In the genomic region with DNA sequence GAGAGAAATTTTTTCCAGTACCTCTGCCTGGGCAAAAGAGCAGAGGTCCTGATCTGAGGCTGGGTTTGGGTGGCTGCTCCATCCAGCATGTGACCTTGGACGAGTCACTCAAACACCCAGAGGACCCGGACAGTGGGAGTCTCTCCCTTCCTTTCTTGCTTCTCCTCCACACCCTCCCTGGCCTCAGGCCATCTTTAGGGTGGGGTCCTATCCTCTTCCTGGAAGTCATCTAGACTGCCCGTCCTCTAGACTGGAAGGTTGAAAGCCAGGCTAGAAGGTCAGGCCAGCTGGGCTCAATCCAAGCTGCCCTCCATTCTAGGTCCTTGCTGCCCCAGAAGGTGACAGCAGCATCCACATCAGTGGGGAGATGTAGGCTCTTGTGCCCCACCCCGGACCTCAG, we compare ENCODE assay signal across 16 cellular contexts.
DNase-seq lines count a peak whose midpoint lies in the region; ATAC-seq and TF ChIP-seq lines count a peak whose summit lies in the region.
"Had no signal": no experiment of that assay in that cellular context is flagged by ENCODE, and none has a peak within 500 bp of the region (broad histone marks: within the 10 kb centered on the region; RNA-seq: fewer than 3 reads in every experiment).

No MANE protein-coding gene starts in this region.

- peaks cover 11 to 98% (median 44%) of the 10 kb centered on the region in 10 experiments; a peak in 19 of 20 replicates for H3K4me1 ChIP-seq in BLaER1 treated with 17β-estradiol and CSF1 and Interleukin-3, amounts not matched to agents 10 nM and 100 nM
- H3K4me1 ChIP-seq in heart right ventricle (peaks cover 0 to 32% (median 5%) of the 10 kb centered on the region in 9 donors), A673 (ENCODE audit: insufficient read depth, low read length, poor library complexity, severe bottlenecking) (peaks cover 29% of the 10 kb centered on the region)
- H3K4me1 ChIP-seq: BE2C had no signal

- intact Hi-C loops in heart right ventricle (cut with DNase I) = loop anchor here in 1 of 10 donors (2.0 kb wide), 1 partner anchor 31 kb away; no protein-coding TSS in a partner anchor
- intact Hi-C loops in A673 (cut with micrococcal nuclease; ENCODE audit: unreplicated experiment) = no loop called here
- intact Hi-C loops in Calu3 (cut with micrococcal nuclease; ENCODE audit: unreplicated experiment) = no loop called here

- no peak overlapping the region for H3K4me3 ChIP-seq in BLaER1 treated with 17β-estradiol and CSF1 and Interleukin-3, amounts not matched to agents 10 nM and 100 nM
- H3K4me3 ChIP-seq in heart right ventricle (no peak overlapping the region), A673 (ENCODE audit: low read depth, low read length, poor library complexity, severe bottlenecking) (no peak overlapping the region)

- 0 out of 22 replicates have a peak, but pooled peaks cover 0 to 3% (median 0%) of the 10 kb centered on the region in 11 experiments for H3K36me3 ChIP-seq in BLaER1 treated with 17β-estradiol and CSF1 and Interleukin-3, amounts not matched to agents 10 nM and 100 nM
- H3K36me3 ChIP-seq in heart right ventricle (no peaks in the 10 kb centered on the region), A673 (ENCODE audit: insufficient read depth, low read length, poor library complexity, severe bottlenecking) (no peaks in the 10 kb centered on the region)
- H3K36me3 ChIP-seq: BE2C had no signal

- H4K20me1 ChIP-seq in BLaER1 treated with 17β-estradiol and CSF1 and Interleukin-3, amounts not matched to agents 10 nM and 100 nM = no peaks in the 10 kb centered on the region

- H3K9me3 Mint-ChIP-seq in WTC11 = peaks cover 13% of the 10 kb centered on the region; the same call in 1 of the 2 replicates
- H3K9me3 Mint-ChIP-seq in neural crest cell = no peaks in the 10 kb centered on the region
- no peaks in the 10 kb centered on the region for H3K9me3 Mint-ChIP-seq in Calu3 (ENCODE audit: low read depth, unreplicated experiment)
- H3K9me3 Mint-ChIP-seq: CD8-positive, alpha-beta T cell had no signal

- peak overlapping the region in 6 of 11 experiments; percentile 13 to 43 (median 23); a peak in 7 of 22 replicates for H3K27ac ChIP-seq in BLaER1 treated with 17β-estradiol and CSF1 and Interleukin-3, amounts not matched to agents 10 nM and 100 nM
- H3K27ac ChIP-seq in heart right ventricle (no peak overlapping the region), A673 (ENCODE audit: low read depth, low read length, poor library complexity, severe bottlenecking) (no peak overlapping the region)
- H3K27ac ChIP-seq: HL-60 had no signal

- no TSS peak for BruUV-seq in A673 (replicated peaks; lab: Mats Ljungman, UMichigan)
- BruUV-seq in Calu3 (replicated peaks; lab: Mats Ljungman, UMichigan) = no TSS peak

- CTCF ChIA-PET in WTC11 (lab: Charles Lee) = no interaction called here
- CTCF ChIA-PET in A673 (lab: Charles Lee) = no interaction called here
- CTCF ChIA-PET in Calu3 (lab: Charles Lee) = no interaction called here

- ATAC-seq in WTC11 (no peak), heart right ventricle (peak in 6 of 8 donors; percentile 37 to 75 (median 50)), HG03520 (IDR thresholded peaks at IDR 0.05; ENCODE audit: unreplicated experiment) (no peak)
- ATAC-seq: CD8-positive, alpha-beta T cell had no signal

- peaks cover 3% of the 10 kb centered on the region; the same call in 1 of the 2 replicates for H3K4me1 Mint-ChIP-seq in WTC11
- no peaks in the 10 kb centered on the region for H3K4me1 Mint-ChIP-seq in neural crest cell
- no peaks in the 10 kb centered on the region for H3K4me1 Mint-ChIP-seq in Calu3 (ENCODE audit: low read depth, unreplicated experiment)

- no peak for DNase-seq in WTC11 (ENCODE audit: low spot score)
- peak; percentile 37 to 43 for DNase-seq in heart right ventricle
- DNase-seq in neural crest cell (ENCODE audit: low read depth, low spot score) = no peak
- DNase-seq in A673 (ENCODE audit: low spot score) = no peak
- DNase-seq in Calu3 = no peak
- DNase-seq in AG08395 (ENCODE audit: low spot score) = no peak
- DNase-seq: BE2C; CD8-positive, alpha-beta T cell; COR-L47; DND-41; GDM1; HCEC 1CT; HFFc6 had no signal

- TF ChIP-seq CTCF in WTC11 (IDR thresholded peaks at IDR 0.05) (no peak), heart right ventricle (IDR thresholded peaks at IDR 0.05) (no peak), neural crest cell (conservative IDR thresholded peaks at IDR 0.05) (no peak), A673 (conservative IDR thresholded peaks at IDR 0.05; ENCODE audit: low read depth, low read length) (no peak), Calu3 (IDR thresholded peaks at IDR 0.05; ENCODE audit: unreplicated experiment) (no peak)

- no peaks in the 10 kb centered on the region for H3K36me3 Mint-ChIP-seq in WTC11
- H3K36me3 Mint-ChIP-seq in neural crest cell (ENCODE audit: low read depth) = no peaks in the 10 kb centered on the region
- no peaks in the 10 kb centered on the region for H3K36me3 Mint-ChIP-seq in Calu3 (ENCODE audit: insufficient read depth, unreplicated experiment)
- H3K36me3 Mint-ChIP-seq: CD8-positive, alpha-beta T cell had no signal

- H3K9me3 ChIP-seq in BLaER1 treated with 17β-estradiol and CSF1 and Interleukin-3, amounts not matched to agents 10 nM and 100 nM (replicated peaks in 1 of 11) = peaks cover 0 to 28% (median 0%) of the 10 kb centered on the region in 11 experiments; a peak in 5 of 22 replicates
- H3K9me3 ChIP-seq in heart right ventricle = peaks cover 0 to 11% (median 0%) of the 10 kb centered on the region in 11 donors
- H3K9me3 ChIP-seq in A673 (ENCODE audit: low read depth, low read length, poor library complexity, severe bottlenecking) = no peaks in the 10 kb centered on the region
- H3K9me3 ChIP-seq: BE2C had no signal

- WGBS in heart right ventricle, 2 donors = 52 to 60% methylated on average over 4 of the region's 4 CpGs

- POLR2A ChIA-PET in WTC11 (lab: Charles Lee) (no interaction called here), A673 (lab: Charles Lee; ENCODE audit: low non-redundant PET) (no interaction called here)

- no peaks in the 10 kb centered on the region for H3K27me3 Mint-ChIP-seq in WTC11 (ENCODE audit: low read depth)
- no peaks in the 10 kb centered on the region for H3K27me3 Mint-ChIP-seq in neural crest cell (ENCODE audit: low read depth)
- peaks cover 97% of the 10 kb centered on the region for H3K27me3 Mint-ChIP-seq in Calu3 (ENCODE audit: unreplicated experiment)

- H3K9ac ChIP-seq in BLaER1 treated with 17β-estradiol and CSF1 and Interleukin-3, amounts not matched to agents 10 nM and 100 nM = no peak overlapping the region

- H3K4me3 Mint-ChIP-seq in WTC11 (no peak overlapping the region), neural crest cell (no peak overlapping the region), Calu3 (ENCODE audit: low read depth, unreplicated experiment) (no peak overlapping the region)
- H3K4me3 Mint-ChIP-seq: CD8-positive, alpha-beta T cell; HFFc6 had no signal

- H3K4me2 ChIP-seq in BLaER1 treated with 17β-estradiol and CSF1 and Interleukin-3, amounts not matched to agents 10 nM and 100 nM = peak overlapping the region in 10 of 11 experiments; percentile 2 to 82 (median 66); a peak in 17 of 22 replicates

- H3K27ac Mint-ChIP-seq in WTC11 = peak overlapping the region; percentile 65; the same call in 1 of the 2 replicates
- peak overlapping the region; percentile 63 for H3K27ac Mint-ChIP-seq in neural crest cell (ENCODE audit: unreplicated experiment)
- no peak overlapping the region for H3K27ac Mint-ChIP-seq in Calu3 (ENCODE audit: unreplicated experiment)
- H3K27ac Mint-ChIP-seq: CD8-positive, alpha-beta T cell; HFFc6 had no signal

- H3K27me3 ChIP-seq in BLaER1 treated with 17β-estradiol and CSF1 and Interleukin-3, amounts not matched to agents 10 nM and 100 nM = no peaks in the 10 kb centered on the region
- no peaks in the 10 kb centered on the region for H3K27me3 ChIP-seq in heart right ventricle
- no peaks in the 10 kb centered on the region for H3K27me3 ChIP-seq in A673 (replicated peaks; ENCODE audit: insufficient read depth, low read depth, low read length, poor library complexity)
- H3K27me3 ChIP-seq: BE2C had no signal

TF ChIP-seq in WTC11, 78 proteins besides CTCF, POLR2A, EP300 and RAD21:
- TF ChIP-seq RELA (CRISPR knock-in tag; IDR thresholded peaks at IDR 0.05; ENCODE audit: borderline replicate concordance) (no peak), CREM (CRISPR knock-in tag; IDR thresholded peaks at IDR 0.05) (no peak), ESRRA (CRISPR knock-in tag; IDR thresholded peaks at IDR 0.05; ENCODE audit: borderline replicate concordance) (no peak), TEAD4 (CRISPR knock-in tag; IDR thresholded peaks at IDR 0.05) (no peak), SP1 (CRISPR knock-in tag; conservative IDR thresholded peaks at IDR 0.05) (no peak)

Comparison
In these comparisons a context has a peak if more than half of its experiments do, and no peak if none do; other contexts are left out.
1. H3K27ac ChIP-seq: peak in BLaER1 treated with 17β-estradiol and CSF1 and Interleukin-3, amounts not matched to agents 10 nM and 100 nM (6 of 11); none in heart right ventricle (0 of 10) and A673 (single experiment).
2. ATAC-seq: peak in heart right ventricle (6 of 8); none in WTC11 (single experiment) and HG03520 (single experiment).
3. DNase-seq: peak in heart right ventricle (2 of 2); none in WTC11 (single experiment), neural crest cell (single experiment), A673 (single experiment), Calu3 (single experiment) and AG08395 (single experiment).